ENCODE assay signal across 8 cellular contexts in the genomic region with DNA sequence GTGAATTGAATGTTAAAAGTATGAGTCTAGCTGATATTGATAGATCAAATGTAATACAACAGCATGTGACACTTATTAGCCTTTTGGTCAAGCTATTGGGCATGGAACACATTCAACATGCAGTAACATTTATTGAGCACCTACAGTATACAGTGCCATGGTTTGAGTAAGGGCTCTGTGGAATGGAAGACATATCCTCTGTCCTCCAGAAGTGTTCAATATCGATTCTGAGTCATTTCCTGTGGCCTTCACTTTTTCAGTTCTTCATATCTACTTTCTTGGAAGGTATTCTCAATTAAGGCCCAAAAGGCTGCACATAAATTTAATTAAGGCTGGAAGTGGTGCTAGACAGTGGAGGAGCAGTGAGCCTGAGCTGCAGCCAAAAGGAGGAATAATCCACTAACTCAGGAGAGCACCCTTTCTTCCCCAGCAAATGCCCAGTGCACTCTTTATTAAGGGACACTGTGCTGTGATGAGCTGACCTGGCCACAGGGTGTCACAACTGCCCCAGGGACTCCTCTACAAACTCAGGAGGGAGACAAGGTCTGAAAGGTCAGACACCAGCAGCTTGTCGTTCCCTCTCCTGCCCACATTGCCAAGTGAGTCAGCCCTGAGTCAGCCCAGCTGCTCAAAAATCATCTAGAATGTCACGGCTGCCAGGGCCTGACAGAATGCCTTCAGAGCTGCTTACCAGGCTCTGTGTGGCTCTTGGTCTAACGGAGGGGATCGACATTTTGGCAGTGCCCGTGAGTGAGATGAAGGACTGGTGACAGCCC.
DNase-seq lines count a peak whose midpoint lies in the region; ATAC-seq and TF ChIP-seq lines count a peak whose summit lies in the region.

No MANE protein-coding gene starts in this region.

- POLR2A ChIA-PET in Panc1 (lab: Charles Lee) = no interaction called here

- H3K9me3 ChIP-seq in Panc1 (ENCODE audit: control insufficient read depth, insufficient read depth, low read depth, low read length) (no peaks in the 10 kb centered on the region), upper lobe of right lung (no peaks in the 10 kb centered on the region)

- CTCF ChIA-PET in Panc1 (lab: Charles Lee) = no interaction called here

- H3K4me3 ChIP-seq in HFF-Myc (replicated peaks; ENCODE audit: low read depth, low read length) (no peak overlapping the region), Panc1 (ENCODE audit: low read depth in 2 of 2, low read length in 2 of 2) (no peak overlapping the region), upper lobe of right lung (no peak overlapping the region)

- H3K4me1 ChIP-seq in Panc1 (ENCODE audit: control insufficient read depth, insufficient read depth, low read length) = peaks cover 3% of the 10 kb centered on the region
- no peaks in the 10 kb centered on the region for H3K4me1 ChIP-seq in upper lobe of right lung

- H3K27ac ChIP-seq in Panc1 (ENCODE audit: low read length) = no peak overlapping the region
- no peak overlapping the region for H3K27ac ChIP-seq in upper lobe of right lung

- DNase-seq in AG08395 (ENCODE audit: low spot score) (peak; percentile 85), HFF-Myc (ENCODE audit: extremely low read depth, low read depth) (peak; percentile 11), Panc1 (ENCODE audit: low read depth, low spot score) (peak; percentile 93), activated T-helper 1 cell treated with Interleukin-2 at 50 U/mL for 16 hours (ENCODE audit: low read depth) (peak; percentile 38), foreskin melanocyte (peak; percentile 55), posterior cingulate gyrus (peak in 9 of 10 donors; percentile 10 to 92 (median 51)), upper lobe of right lung (no peak)

- H3K36me3 ChIP-seq in Panc1 (ENCODE audit: control insufficient read depth, insufficient read depth, low read length) (no peaks in the 10 kb centered on the region), upper lobe of right lung (no peaks in the 10 kb centered on the region)

- H3K27me3 ChIP-seq in Panc1 (ENCODE audit: control insufficient read depth, insufficient read depth, low read length) (no peaks in the 10 kb centered on the region; the same call in 1 of the 2 replicates), upper lobe of right lung (no peaks in the 10 kb centered on the region)

- TF ChIP-seq CTCF in HFF-Myc (IDR thresholded peaks at IDR 0.05; ENCODE audit: low read depth, low read length, missing control alignments) = peak; percentile 10
- TF ChIP-seq CTCF in Panc1 (IDR thresholded peaks at IDR 0.05) = peak; percentile 80
- TF ChIP-seq CTCF in upper lobe of right lung (IDR thresholded peaks at IDR 0.05) = peak; percentile 30

- no TSS peak for BruUV-seq in Panc1 (replicated peaks; lab: Mats Ljungman, UMichigan)

- in situ Hi-C loops in Panc1 (cut with HindIII; ENCODE audit: low pct_unique_long_range_greater_than_20kb, low sequenced_read_pairs) = no loop called here

- intact Hi-C loops in Panc1 (cut with micrococcal nuclease; ENCODE audit: unreplicated experiment) = loop anchor here (10.0 kb wide), 2 partner anchors 290 to 1620 kb away; no protein-coding TSS in a partner anchor
- intact Hi-C loops in posterior cingulate gyrus (cut with DNase I) = loop anchor here (10.0 kb wide), 1 partner anchor 1650 kb away; no protein-coding TSS in a partner anchor
- intact Hi-C loops in upper lobe of right lung (cut with DNase I) = no loop called here

- ATAC-seq in Panc1 (peak; percentile 100), upper lobe of right lung (peak; percentile 85), GM18873 (IDR thresholded peaks at IDR 0.05; ENCODE audit: low FRiP score, unreplicated experiment) (no peak)

Comparison
In these comparisons a context has a peak if more than half of its experiments do, and no peak if none do; other contexts are left out.
1. CTCF ChIP-seq: peak in every context shown above with its lines; median percentile 80 in Panc1; 30 in upper lobe of right lung; 10 in HFF-Myc.